In genomic region chr18:58694720-58695468, GRCh38 we compare ENCODE assay signal across 2 cellular contexts.
TF ChIP-seq lines count a peak whose summit lies in the region.

No MANE protein-coding gene starts in this region.

TF ChIP-seq in SK-N-SH, 30 proteins besides CTCF, POLR2A, EP300 and RAD21:
- TF ChIP-seq, protein P1, sequence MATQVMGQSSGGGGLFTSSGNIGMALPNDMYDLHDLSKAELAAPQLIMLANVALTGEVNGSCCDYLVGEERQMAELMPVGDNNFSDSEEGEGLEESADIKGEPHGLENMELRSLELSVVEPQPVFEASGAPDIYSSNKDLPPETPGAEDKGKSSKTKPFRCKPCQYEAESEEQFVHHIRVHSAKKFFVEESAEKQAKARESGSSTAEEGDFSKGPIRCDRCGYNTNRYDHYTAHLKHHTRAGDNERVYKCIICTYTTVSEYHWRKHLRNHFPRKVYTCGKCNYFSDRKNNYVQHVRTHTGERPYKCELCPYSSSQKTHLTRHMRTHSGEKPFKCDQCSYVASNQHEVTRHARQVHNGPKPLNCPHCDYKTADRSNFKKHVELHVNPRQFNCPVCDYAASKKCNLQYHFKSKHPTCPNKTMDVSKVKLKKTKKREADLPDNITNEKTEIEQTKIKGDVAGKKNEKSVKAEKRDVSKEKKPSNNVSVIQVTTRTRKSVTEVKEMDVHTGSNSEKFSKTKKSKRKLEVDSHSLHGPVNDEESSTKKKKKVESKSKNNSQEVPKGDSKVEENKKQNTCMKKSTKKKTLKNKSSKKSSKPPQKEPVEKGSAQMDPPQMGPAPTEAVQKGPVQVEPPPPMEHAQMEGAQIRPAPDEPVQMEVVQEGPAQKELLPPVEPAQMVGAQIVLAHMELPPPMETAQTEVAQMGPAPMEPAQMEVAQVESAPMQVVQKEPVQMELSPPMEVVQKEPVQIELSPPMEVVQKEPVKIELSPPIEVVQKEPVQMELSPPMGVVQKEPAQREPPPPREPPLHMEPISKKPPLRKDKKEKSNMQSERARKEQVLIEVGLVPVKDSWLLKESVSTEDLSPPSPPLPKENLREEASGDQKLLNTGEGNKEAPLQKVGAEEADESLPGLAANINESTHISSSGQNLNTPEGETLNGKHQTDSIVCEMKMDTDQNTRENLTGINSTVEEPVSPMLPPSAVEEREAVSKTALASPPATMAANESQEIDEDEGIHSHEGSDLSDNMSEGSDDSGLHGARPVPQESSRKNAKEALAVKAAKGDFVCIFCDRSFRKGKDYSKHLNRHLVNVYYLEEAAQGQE (IDR thresholded peaks at IDR 0.05; ENCODE audit: low read depth, low read length), result no peak
- 0 out of 2 replicates have a peak, but pooled peaks have one; percentile 11 for TF ChIP-seq MXI1 (IDR thresholded peaks at IDR 0.05; ENCODE audit: low read depth, low read length)
- TF ChIP-seq RCOR1 (IDR thresholded peaks at IDR 0.05; ENCODE audit: low read length), result peak; percentile 23; the same call in 1 of the 2 replicates
- peak; percentile 60 for TF ChIP-seq GATA2 (CRISPR knock-in tag; IDR thresholded peaks at IDR 0.05)
- no peak for TF ChIP-seq FOXM1 (IDR thresholded peaks at IDR 0.05; ENCODE audit: low read depth)

TF ChIP-seq in K562, 482 proteins besides CTCF, POLR2A, EP300 and RAD21 (continues in another document):
- 0 out of 2 replicates have a peak, but pooled peaks have one; percentile 33 for TF ChIP-seq ZNF766 (CRISPR knock-in tag; conservative IDR thresholded peaks at IDR 0.05)
- TF ChIP-seq SP1 (CRISPR knock-in tag; IDR thresholded peaks at IDR 0.05), result no peak
- no peak for TF ChIP-seq ARID3B (CRISPR knock-in tag; IDR thresholded peaks at IDR 0.05; ENCODE audit: borderline replicate concordance)
- no peak for TF ChIP-seq SMARCA5 (IDR thresholded peaks at IDR 0.05)
- TF ChIP-seq ETV6 (IDR thresholded peaks at IDR 0.05; ENCODE audit: borderline replicate concordance in 1 of 2, low read depth in 2 of 2, low read length in 1 of 2), result no peak
- no peak for TF ChIP-seq ETV6 (CRISPR knock-in tag; IDR thresholded peaks at IDR 0.05; ENCODE audit: borderline replicate concordance)
- no peak for TF ChIP-seq MTA1 (IDR thresholded peaks at IDR 0.05; ENCODE audit: borderline replicate concordance)
- TF ChIP-seq CEBPG (CRISPR knock-in tag; IDR thresholded peaks at IDR 0.05), result no peak
- no peak for TF ChIP-seq CEBPG (tag; conservative IDR thresholded peaks at IDR 0.05 in 1 of 2, IDR thresholded peaks at IDR 0.05 in 1 of 2)
- no peak for TF ChIP-seq CHD4 (IDR thresholded peaks at IDR 0.05; ENCODE audit: insufficient read depth, insufficient replicate concordance, low read depth, low read length, poor library complexity, severe bottlenecking)
- TF ChIP-seq NR1H2 (CRISPR knock-in tag; IDR thresholded peaks at IDR 0.05), result no peak
- no peak for TF ChIP-seq PCBP1 (IDR thresholded peaks at IDR 0.05; ENCODE audit: low read depth, low read length, poor library complexity, severe bottlenecking)
- TF ChIP-seq DPF2 (IDR thresholded peaks at IDR 0.05), result no peak; the same call in 1 of the 2 replicates
- no peak for TF ChIP-seq RFX5 (IDR thresholded peaks at IDR 0.05; ENCODE audit: low read depth, low read length)
- TF ChIP-seq, protein P2, sequence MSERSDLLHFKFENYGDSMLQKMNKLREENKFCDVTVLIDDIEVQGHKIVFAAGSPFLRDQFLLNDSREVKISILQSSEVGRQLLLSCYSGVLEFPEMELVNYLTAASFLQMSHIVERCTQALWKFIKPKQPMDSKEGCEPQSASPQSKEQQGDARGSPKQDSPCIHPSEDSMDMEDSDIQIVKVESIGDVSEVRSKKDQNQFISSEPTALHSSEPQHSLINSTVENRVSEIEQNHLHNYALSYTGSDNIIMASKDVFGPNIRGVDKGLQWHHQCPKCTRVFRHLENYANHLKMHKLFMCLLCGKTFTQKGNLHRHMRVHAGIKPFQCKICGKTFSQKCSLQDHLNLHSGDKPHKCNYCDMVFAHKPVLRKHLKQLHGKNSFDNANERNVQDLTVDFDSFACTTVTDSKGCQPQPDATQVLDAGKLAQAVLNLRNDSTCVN (CRISPR knock-in tag; IDR thresholded peaks at IDR 0.05), result no peak
- TF ChIP-seq CBFA2T2 (conservative IDR thresholded peaks at IDR 0.05), result peak; percentile 73
- TF ChIP-seq ZNF212 (CRISPR knock-in tag; IDR thresholded peaks at IDR 0.05), result no peak
- TF ChIP-seq TSC22D4 (tag; IDR thresholded peaks at IDR 0.05), result no peak
- peak; percentile 77 for TF ChIP-seq TAL1 (IDR thresholded peaks at IDR 0.05)
- 0 out of 2 replicates have a peak, but pooled peaks have one; percentile 34 for TF ChIP-seq GATA2 (CRISPR knock-in tag; IDR thresholded peaks at IDR 0.05)
- no peak for TF ChIP-seq PTRF (tag; IDR thresholded peaks at IDR 0.05)
- TF ChIP-seq DMBX1 (CRISPR knock-in tag; IDR thresholded peaks at IDR 0.05; ENCODE audit: borderline replicate concordance), result no peak; the same call in 1 of the 2 replicates
- TF ChIP-seq, protein P3, sequence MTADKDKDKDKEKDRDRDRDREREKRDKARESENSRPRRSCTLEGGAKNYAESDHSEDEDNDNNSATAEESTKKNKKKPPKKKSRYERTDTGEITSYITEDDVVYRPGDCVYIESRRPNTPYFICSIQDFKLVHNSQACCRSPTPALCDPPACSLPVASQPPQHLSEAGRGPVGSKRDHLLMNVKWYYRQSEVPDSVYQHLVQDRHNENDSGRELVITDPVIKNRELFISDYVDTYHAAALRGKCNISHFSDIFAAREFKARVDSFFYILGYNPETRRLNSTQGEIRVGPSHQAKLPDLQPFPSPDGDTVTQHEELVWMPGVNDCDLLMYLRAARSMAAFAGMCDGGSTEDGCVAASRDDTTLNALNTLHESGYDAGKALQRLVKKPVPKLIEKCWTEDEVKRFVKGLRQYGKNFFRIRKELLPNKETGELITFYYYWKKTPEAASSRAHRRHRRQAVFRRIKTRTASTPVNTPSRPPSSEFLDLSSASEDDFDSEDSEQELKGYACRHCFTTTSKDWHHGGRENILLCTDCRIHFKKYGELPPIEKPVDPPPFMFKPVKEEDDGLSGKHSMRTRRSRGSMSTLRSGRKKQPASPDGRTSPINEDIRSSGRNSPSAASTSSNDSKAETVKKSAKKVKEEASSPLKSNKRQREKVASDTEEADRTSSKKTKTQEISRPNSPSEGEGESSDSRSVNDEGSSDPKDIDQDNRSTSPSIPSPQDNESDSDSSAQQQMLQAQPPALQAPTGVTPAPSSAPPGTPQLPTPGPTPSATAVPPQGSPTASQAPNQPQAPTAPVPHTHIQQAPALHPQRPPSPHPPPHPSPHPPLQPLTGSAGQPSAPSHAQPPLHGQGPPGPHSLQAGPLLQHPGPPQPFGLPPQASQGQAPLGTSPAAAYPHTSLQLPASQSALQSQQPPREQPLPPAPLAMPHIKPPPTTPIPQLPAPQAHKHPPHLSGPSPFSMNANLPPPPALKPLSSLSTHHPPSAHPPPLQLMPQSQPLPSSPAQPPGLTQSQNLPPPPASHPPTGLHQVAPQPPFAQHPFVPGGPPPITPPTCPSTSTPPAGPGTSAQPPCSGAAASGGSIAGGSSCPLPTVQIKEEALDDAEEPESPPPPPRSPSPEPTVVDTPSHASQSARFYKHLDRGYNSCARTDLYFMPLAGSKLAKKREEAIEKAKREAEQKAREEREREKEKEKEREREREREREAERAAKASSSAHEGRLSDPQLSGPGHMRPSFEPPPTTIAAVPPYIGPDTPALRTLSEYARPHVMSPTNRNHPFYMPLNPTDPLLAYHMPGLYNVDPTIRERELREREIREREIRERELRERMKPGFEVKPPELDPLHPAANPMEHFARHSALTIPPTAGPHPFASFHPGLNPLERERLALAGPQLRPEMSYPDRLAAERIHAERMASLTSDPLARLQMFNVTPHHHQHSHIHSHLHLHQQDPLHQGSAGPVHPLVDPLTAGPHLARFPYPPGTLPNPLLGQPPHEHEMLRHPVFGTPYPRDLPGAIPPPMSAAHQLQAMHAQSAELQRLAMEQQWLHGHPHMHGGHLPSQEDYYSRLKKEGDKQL (CRISPR knock-in tag; IDR thresholded peaks at IDR 0.05; ENCODE audit: borderline replicate concordance), result no peak
- TF ChIP-seq TRIM24 (IDR thresholded peaks at IDR 0.05), result peak; percentile 33 to 54; a peak in 2 of 4 replicates
- TF ChIP-seq PHF21A (IDR thresholded peaks at IDR 0.05; ENCODE audit: borderline replicate concordance, low read depth), result no peak
- 0 out of 2 replicates have a peak, but pooled peaks have one; percentile 24 for TF ChIP-seq CC2D1A (IDR thresholded peaks at IDR 0.05)
- TF ChIP-seq, protein P4, sequence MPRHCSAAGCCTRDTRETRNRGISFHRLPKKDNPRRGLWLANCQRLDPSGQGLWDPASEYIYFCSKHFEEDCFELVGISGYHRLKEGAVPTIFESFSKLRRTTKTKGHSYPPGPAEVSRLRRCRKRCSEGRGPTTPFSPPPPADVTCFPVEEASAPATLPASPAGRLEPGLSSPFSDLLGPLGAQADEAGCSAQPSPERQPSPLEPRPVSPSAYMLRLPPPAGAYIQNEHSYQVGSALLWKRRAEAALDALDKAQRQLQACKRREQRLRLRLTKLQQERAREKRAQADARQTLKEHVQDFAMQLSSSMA (CRISPR knock-in tag; IDR thresholded peaks at IDR 0.05), result no peak
- TF ChIP-seq ZNF311 (CRISPR knock-in tag; IDR thresholded peaks at IDR 0.05), result no peak
- no peak for TF ChIP-seq BCLAF1 (IDR thresholded peaks at IDR 0.05; ENCODE audit: borderline replicate concordance in 1 of 2, control insufficient read depth in 1 of 2, low read depth in 2 of 2, low read length in 1 of 2)
- 0 out of 2 replicates have a peak, but pooled peaks have one; percentile 23 for TF ChIP-seq SMAD4 (CRISPR knock-in tag; conservative IDR thresholded peaks at IDR 0.05)
- TF ChIP-seq COPS2 (conservative IDR thresholded peaks at IDR 0.05), result no peak
- TF ChIP-seq L3MBTL2 (IDR thresholded peaks at IDR 0.05), result 0 out of 2 replicates have a peak, but pooled peaks have one; percentile 26
- TF ChIP-seq ZC3H8 (IDR thresholded peaks at IDR 0.05), result no peak
- TF ChIP-seq LARP7 (IDR thresholded peaks at IDR 0.05), result no peak
- TF ChIP-seq NFRKB (IDR thresholded peaks at IDR 0.05; ENCODE audit: low read depth), result no peak
- TF ChIP-seq TEAD4 (IDR thresholded peaks at IDR 0.05; ENCODE audit: low read length), result peak; percentile 60
- TF ChIP-seq TEAD4 (CRISPR knock-in tag; IDR thresholded peaks at IDR 0.05; ENCODE audit: borderline replicate concordance), result no peak
- no peak for TF ChIP-seq ZNF140 (CRISPR knock-in tag; IDR thresholded peaks at IDR 0.05)
- TF ChIP-seq, protein P5, sequence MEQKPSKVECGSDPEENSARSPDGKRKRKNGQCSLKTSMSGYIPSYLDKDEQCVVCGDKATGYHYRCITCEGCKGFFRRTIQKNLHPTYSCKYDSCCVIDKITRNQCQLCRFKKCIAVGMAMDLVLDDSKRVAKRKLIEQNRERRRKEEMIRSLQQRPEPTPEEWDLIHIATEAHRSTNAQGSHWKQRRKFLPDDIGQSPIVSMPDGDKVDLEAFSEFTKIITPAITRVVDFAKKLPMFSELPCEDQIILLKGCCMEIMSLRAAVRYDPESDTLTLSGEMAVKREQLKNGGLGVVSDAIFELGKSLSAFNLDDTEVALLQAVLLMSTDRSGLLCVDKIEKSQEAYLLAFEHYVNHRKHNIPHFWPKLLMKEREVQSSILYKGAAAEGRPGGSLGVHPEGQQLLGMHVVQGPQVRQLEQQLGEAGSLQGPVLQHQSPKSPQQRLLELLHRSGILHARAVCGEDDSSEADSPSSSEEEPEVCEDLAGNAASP (IDR thresholded peaks at IDR 0.05), result no peak
- TF ChIP-seq MYBL2 (IDR thresholded peaks at IDR 0.05; ENCODE audit: low read depth), result no peak
- no peak for TF ChIP-seq MYBL2 (CRISPR knock-in tag; IDR thresholded peaks at IDR 0.05; ENCODE audit: borderline replicate concordance)
- TF ChIP-seq USF1 (CRISPR knock-in tag; IDR thresholded peaks at IDR 0.05), result no peak
- TF ChIP-seq TCF3 (CRISPR knock-in tag; IDR thresholded peaks at IDR 0.05), result peak; percentile 89
- no peak for TF ChIP-seq SLC30A9 (CRISPR knock-in tag; IDR thresholded peaks at IDR 0.05)
- TF ChIP-seq ZNF324 (CRISPR knock-in tag; IDR thresholded peaks at IDR 0.05), result no peak
